Comparison of ENCODE assay signal across 8 cellular contexts in the genomic region with DNA sequence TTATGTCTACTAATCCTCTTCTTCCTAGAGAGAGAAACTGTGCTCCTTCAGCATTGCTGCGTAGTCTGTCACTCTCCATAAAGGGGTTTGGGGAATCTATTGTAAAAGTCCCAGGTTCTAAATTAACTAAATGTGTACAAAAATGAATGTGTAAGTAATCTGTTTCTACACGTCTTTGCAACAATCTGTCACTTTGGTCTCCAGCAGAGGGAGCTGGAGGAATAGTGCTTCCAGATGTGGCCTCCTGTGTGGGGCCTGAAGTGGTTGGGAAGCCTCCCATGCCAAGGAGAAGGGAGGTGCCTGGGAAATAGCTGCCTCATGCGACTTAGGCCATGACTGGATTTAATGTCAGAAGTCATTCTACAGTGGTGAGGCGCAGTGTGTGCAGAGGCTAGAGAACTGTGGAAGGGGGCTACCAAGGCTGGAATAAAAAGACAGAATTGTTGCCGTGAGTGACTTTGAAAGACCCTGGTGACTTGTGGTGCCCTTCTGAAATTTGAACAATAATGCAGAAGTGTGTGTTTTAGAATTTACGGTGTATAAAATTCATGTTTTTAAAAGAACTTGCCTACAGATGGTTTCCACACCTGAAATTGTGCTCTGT. TPM values are rescaled to one million over a fixed set of nuclear protein-coding genes. Genes with fewer than 3 reads are reported as not detected.
A peak's percentile ranks its signal among the peaks of the same experiment; 100 is the strongest.
DNase-seq lines count a peak whose midpoint lies in the region; ATAC-seq, FAIRE-seq and TF ChIP-seq lines count a peak whose summit lies in the region.
"Not testable (repeated sequence)": the region's sequence is repeated elsewhere in the genome, so short reads cannot be mapped to it uniquely, and the experiment has no call there.

No MANE protein-coding gene starts in this region.

- not testable (repeated sequence) for H3K4me1 ChIP-seq in naive thymus-derived CD4-positive, alpha-beta T cell (ENCODE audit: control insufficient read depth in 2 of 2, insufficient read depth in 2 of 2, low read length in 2 of 2); tibial nerve

- H3K27me3 ChIP-seq in brain microvascular endothelial cell (replicated peaks); naive thymus-derived CD4-positive, alpha-beta T cell (ENCODE audit: control insufficient read depth in 2 of 2, insufficient read depth in 2 of 2, low read length in 2 of 2); tibial nerve: not testable (repeated sequence)

- DNase-seq in GM10266 (ENCODE audit: extremely low spot score); Right ventricle myocardium superior: not testable (repeated sequence)
- DNase-seq in NCI-H2196 (lab: John Stamatoyannopoulos, UW; ENCODE audit: unreplicated experiment) (peak; percentile 1), brain microvascular endothelial cell (peak; percentile 38), tibial nerve (ENCODE audit: low spot score in 2 of 2) (peak in 1 of 2 donors; percentile 41)
- peak in 3 of 9 donors; percentile 10 to 12 (median 11) for DNase-seq in naive thymus-derived CD4-positive, alpha-beta T cell

- ATAC-seq in HG02798 (IDR thresholded peaks at IDR 0.05; ENCODE audit: poor library complexity, unreplicated experiment) (peak; percentile 73), Right ventricle myocardium superior (ENCODE audit: poor library complexity) (peak; percentile 93)
- peak; percentile 45 for ATAC-seq in naive thymus-derived CD4-positive, alpha-beta T cell

- CTCF ChIA-PET in naive thymus-derived CD4-positive, alpha-beta T cell (lab: Charles Lee), result interaction anchor here (1.8 kb wide), 1 partner anchor 144 kb away, joined by 6 read pairs; no protein-coding TSS in a partner anchor

- TF ChIP-seq CTCF in GM10266 (IDR thresholded peaks at IDR 0.05; ENCODE audit: control insufficient read depth, insufficient read depth, low read depth, missing control alignments) (peak; percentile 11), tibial nerve (IDR thresholded peaks at IDR 0.05) (peak in 4 of 5 experiments; percentile 14 to 32 (median 24))
- not testable (repeated sequence) for TF ChIP-seq CTCF in brain microvascular endothelial cell (IDR thresholded peaks at IDR 0.05; ENCODE audit: low read depth, low read length, missing control alignments)

- H3K4me3 ChIP-seq in brain microvascular endothelial cell (ENCODE audit: low read depth, low read length); naive thymus-derived CD4-positive, alpha-beta T cell (ENCODE audit: low read length); tibial nerve: not testable (repeated sequence)

- 39 to 41% methylated on average over 5 of the region's 6 CpGs for WGBS in tibial nerve, 2 donors

- not testable (repeated sequence) for H3K4me3 Mint-ChIP-seq in naive thymus-derived CD4-positive, alpha-beta T cell

- H3K4me1 Mint-ChIP-seq in naive thymus-derived CD4-positive, alpha-beta T cell, result peaks cover 0 to 18% (median 0%) of the 10 kb centered on the region in 7 donors

- not testable (repeated sequence) for H3K27me3 Mint-ChIP-seq in naive thymus-derived CD4-positive, alpha-beta T cell

- H3K36me3 Mint-ChIP-seq in naive thymus-derived CD4-positive, alpha-beta T cell, result not testable (repeated sequence)

- not testable (repeated sequence) for TF ChIP-seq POLR2A in tibial nerve (IDR thresholded peaks at IDR 0.05)

- not testable (repeated sequence) for H3K27ac ChIP-seq in brain microvascular endothelial cell; naive thymus-derived CD4-positive, alpha-beta T cell (ENCODE audit: low read depth, low read length); tibial nerve

- H3K36me3 ChIP-seq in brain microvascular endothelial cell (replicated peaks); naive thymus-derived CD4-positive, alpha-beta T cell (ENCODE audit: control insufficient read depth in 2 of 3, insufficient read depth in 3 of 3, low read length in 3 of 3); tibial nerve: not testable (repeated sequence)

- POLR2A ChIA-PET in naive thymus-derived CD4-positive, alpha-beta T cell (lab: Charles Lee), result not testable (repeated sequence)

- intact Hi-C loops in Right ventricle myocardium superior (cut with DNase I), result loop anchor here (10.0 kb wide), 1 partner anchor 144 kb away; no protein-coding TSS in a partner anchor
- intact Hi-C loops in naive thymus-derived CD4-positive, alpha-beta T cell (cut with micrococcal nuclease), result loop anchor here (1.0 to 5.0 kb wide), 2 partner anchors 144 to 334 kb away; no protein-coding TSS in a partner anchor

- not testable (repeated sequence) for H3K27ac Mint-ChIP-seq in naive thymus-derived CD4-positive, alpha-beta T cell

- not testable (repeated sequence) for H3K9me3 ChIP-seq in naive thymus-derived CD4-positive, alpha-beta T cell (ENCODE audit: control insufficient read depth in 2 of 3, low read length in 3 of 3); tibial nerve

- not testable (repeated sequence) for H3K9me3 Mint-ChIP-seq in naive thymus-derived CD4-positive, alpha-beta T cell

- in situ Hi-C loops in brain microvascular endothelial cell (cut with HindIII; ENCODE audit: low pct_ligation_motif_present, low sequenced_read_pairs), result not testable (repeated sequence)

- FAIRE-seq in TTC549 (lab: Jason Lieb, UNC), result peak; percentile 68

- not testable (repeated sequence) for TF ChIP-seq EP300 in tibial nerve (IDR thresholded peaks at IDR 0.05)

RNA-seq across cellular contexts. Expression of gene UXS1, which starts 54.5 kb away (rescaled TPM):
- total RNA-seq in Right ventricle myocardium superior, result 21.0 TPM
- total RNA-seq in naive thymus-derived CD4-positive, alpha-beta T cell, result 100 to 1,000 TPM in 2 of 5 experiments, 10 to 100 TPM in 3; 52.3 to 185 (median 93.3) TPM
- polyA plus RNA-seq in naive thymus-derived CD4-positive, alpha-beta T cell, result 100 to 1,000 TPM in 1 of 2 donors, 10 to 100 TPM in 1; 74.2 to 108 TPM
- total RNA-seq in tibial nerve, result 10 to 100 TPM; 38.5 to 78.9 (median 51.3) TPM
